18 cellular contexts compared by ENCODE assay signal in the genomic region with DNA sequence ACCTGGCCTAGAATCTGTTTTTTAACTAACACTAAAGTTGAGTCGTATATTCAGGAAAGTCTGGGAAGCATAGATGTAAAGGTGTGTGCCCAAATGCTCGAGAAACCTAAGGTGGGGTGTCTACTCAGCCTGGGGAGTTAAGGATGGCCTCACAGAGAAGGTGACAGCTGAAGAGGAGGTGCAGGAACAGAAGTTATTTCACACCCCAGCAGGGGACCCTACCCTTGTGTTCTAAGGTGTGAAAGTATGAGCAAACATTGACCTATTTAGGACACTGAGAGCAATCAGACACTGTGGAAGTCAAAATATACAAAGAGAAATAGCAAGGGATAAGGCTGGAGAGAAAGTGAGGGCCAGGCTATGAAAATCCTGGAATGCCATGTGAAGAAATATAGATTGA.
"Had no signal": no experiment of that assay in that cellular context is flagged by ENCODE, and none has a peak within 500 bp of the region (broad histone marks: within the 10 kb centered on the region; RNA-seq: fewer than 3 reads in every experiment).

No MANE protein-coding gene starts in this region.

- H3K27ac ChIP-seq: epithelial cell of prostate, esophagus muscularis mucosa, gastrocnemius medialis, heart right ventricle, psoas muscle, right lobe of liver had no signal

- DNase-seq: cortex of kidney; effector memory CD4-positive, alpha-beta T cell; gastrocnemius medialis; heart right ventricle; hypothalamus; kidney glomerular epithelial cell; mammary epithelial cell; midbrain; nephron progenitor cell; psoas muscle; retina; right lobe of liver; stimulated activated CD4-positive, alpha-beta T cell treated with anti-CD3 and anti-CD28 coated beads, Interleukin-4, amount 100 ng/mL, for 24 hours; stimulated activated naive B cell treated with anti-CD40 and anti-IgM and Interleukin-4, amounts not matched to agents 10 μg/mL and 1 μg/mL and 100 μg/mL, for 72 hours; stimulated activated naive CD8-positive, alpha-beta T cell treated with anti-CD3 and anti-CD28 coated beads, Interleukin-15, amount 100 ng/mL, for 72 hours; substantia nigra had no signal

- ATAC-seq: gastrocnemius medialis; heart right ventricle; psoas muscle; right lobe of liver; stimulated activated naive B cell treated with anti-CD40 and anti-IgM and Interleukin-4, amounts not matched to agents 10 μg/mL and 1 μg/mL and 100 μg/mL, for 72 hours; stimulated activated naive CD8-positive, alpha-beta T cell treated with anti-CD3 and anti-CD28 coated beads, Interleukin-15, amount 100 ng/mL, for 72 hours had no signal

- H3K27me3 ChIP-seq: esophagus muscularis mucosa, gastrocnemius medialis, heart right ventricle, right lobe of liver had no signal

- H3K4me3 ChIP-seq: esophagus muscularis mucosa, gastrocnemius medialis, heart right ventricle, psoas muscle, right lobe of liver had no signal

- H3K9me3 ChIP-seq: esophagus muscularis mucosa, gastrocnemius medialis, heart right ventricle, psoas muscle, right lobe of liver had no signal

- H3K36me3 ChIP-seq: esophagus muscularis mucosa, gastrocnemius medialis, heart right ventricle, right lobe of liver had no signal
